Comparison of ENCODE assay signal across 8 cellular contexts in the genomic region with DNA sequence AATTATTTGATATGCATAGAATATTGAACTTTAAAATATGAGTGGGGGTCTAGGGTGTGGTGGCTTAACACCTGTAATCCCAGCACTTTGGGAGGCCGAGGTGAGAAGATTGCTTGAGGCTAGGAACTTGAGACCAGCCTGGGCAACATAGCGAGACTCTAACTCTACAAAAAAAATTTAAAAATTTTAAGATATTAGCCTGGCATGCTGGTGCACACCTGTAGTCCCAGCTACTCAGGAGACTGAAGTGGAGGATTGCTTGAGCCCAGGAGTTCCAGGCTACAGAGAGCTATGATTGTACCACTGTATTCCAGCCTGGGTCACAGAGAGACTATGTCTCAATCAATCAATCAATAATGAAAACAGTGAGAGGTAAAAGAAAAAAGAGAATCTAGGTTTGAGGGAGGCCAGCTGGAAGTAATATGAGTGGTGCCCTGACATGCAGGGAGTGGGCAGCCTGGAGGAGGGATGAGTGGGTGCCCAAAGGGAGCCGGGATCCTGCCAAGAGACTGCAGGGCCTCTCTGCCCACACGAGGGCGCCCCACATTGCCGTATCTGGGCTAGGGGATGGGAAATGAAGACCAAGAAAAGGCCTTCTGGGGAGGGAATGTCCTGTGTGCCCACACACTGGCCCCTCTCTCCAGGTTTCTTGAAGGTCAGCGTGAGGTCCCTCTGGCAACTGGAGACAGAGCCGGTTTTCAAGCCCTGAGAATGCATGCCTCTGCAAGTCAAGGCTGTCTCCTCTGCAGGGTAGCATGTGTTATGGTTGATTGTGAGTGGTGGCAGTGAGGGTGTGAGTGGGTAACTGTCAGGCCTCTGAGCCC.
A peak's percentile ranks its signal among the peaks of the same experiment; 100 is the strongest.
DNase-seq lines count a peak whose midpoint lies in the region; ATAC-seq and TF ChIP-seq lines count a peak whose summit lies in the region.

No MANE protein-coding gene starts in this region.

- peaks cover 27% of the 10 kb centered on the region for H3K27me3 Mint-ChIP-seq in activated CD8-positive, alpha-beta memory T cell treated with anti-CD3 and anti-CD28 coated beads, Interleukin-2, amount 10 ng/mL, durations not matched to agents 7 days and 5 days

- H3K9me3 ChIP-seq in mucosa of descending colon, result no peaks in the 10 kb centered on the region

- DNase-seq in G401 (ENCODE audit: low spot score) (peak; percentile 74), NCI-H82 treated with DMSO at 0.1 percent for 48 hours (lab: John Stamatoyannopoulos, UW; ENCODE audit: unreplicated experiment) (peak; percentile 39), epidermal melanocyte (ENCODE audit: insufficient read length, low spot score) (peak; percentile 83), mucosa of descending colon (peak; percentile 67 to 92 (median 89))
- peak; percentile 75 for DNase-seq in activated CD8-positive, alpha-beta memory T cell treated with anti-CD3 and anti-CD28 coated beads, Interleukin-2, amount 10 ng/mL, durations not matched to agents 7 days and 5 days
- peak; percentile 21 to 33 for DNase-seq in stimulated activated CD8-positive, alpha-beta memory T cell treated with anti-CD3 and anti-CD28 coated beads, Interleukin-4, amount 100 ng/mL, for 4 hours (ENCODE audit: low read depth in 2 of 2, low spot score in 1 of 2)

- intact Hi-C loops in mucosa of descending colon (cut with DNase I, micrococcal nuclease), result no loop called here

- no peaks in the 10 kb centered on the region for H3K36me3 ChIP-seq in mucosa of descending colon (ENCODE audit: low read depth)

- H3K36me3 Mint-ChIP-seq in activated CD8-positive, alpha-beta memory T cell treated with anti-CD3 and anti-CD28 coated beads, Interleukin-2, amount 10 ng/mL, durations not matched to agents 7 days and 5 days, result no peaks in the 10 kb centered on the region

- H3K4me1 ChIP-seq in mucosa of descending colon (ENCODE audit: low read depth), result peaks cover 6% of the 10 kb centered on the region

- peak; percentile 83 for TF ChIP-seq CTCF in mucosa of descending colon (IDR thresholded peaks at IDR 0.05)

- H3K4me3 Mint-ChIP-seq in activated CD8-positive, alpha-beta memory T cell treated with anti-CD3 and anti-CD28 coated beads, Interleukin-2, amount 10 ng/mL, durations not matched to agents 7 days and 5 days, result no peak overlapping the region

- in situ Hi-C loops in G401 (cut with HindIII; ENCODE audit: low sequenced_read_pairs), result no loop called here

- H3K27ac Mint-ChIP-seq in activated CD8-positive, alpha-beta memory T cell treated with anti-CD3 and anti-CD28 coated beads, Interleukin-2, amount 10 ng/mL, durations not matched to agents 7 days and 5 days, result no peak overlapping the region

- ATAC-seq in HG03108 (IDR thresholded peaks at IDR 0.05; ENCODE audit: unreplicated experiment) (peak; percentile 66), mucosa of descending colon (peak; percentile 96), HG03378 (IDR thresholded peaks at IDR 0.05; ENCODE audit: unreplicated experiment) (no peak)
- peak; percentile 80 for ATAC-seq in activated CD8-positive, alpha-beta memory T cell treated with anti-CD3 and anti-CD28 coated beads, Interleukin-2, amount 10 ng/mL, durations not matched to agents 7 days and 5 days

- no peaks in the 10 kb centered on the region for H3K9me3 Mint-ChIP-seq in activated CD8-positive, alpha-beta memory T cell treated with anti-CD3 and anti-CD28 coated beads, Interleukin-2, amount 10 ng/mL, durations not matched to agents 7 days and 5 days (ENCODE audit: low read depth)

- CTCF ChIA-PET in activated CD8-positive, alpha-beta memory T cell treated with anti-CD3 and anti-CD28 coated beads, Interleukin-2, amount 10 ng/mL, durations not matched to agents 7 days and 5 days (lab: Charles Lee), result interaction anchor here (0.7 to 13.6 kb wide), 7 partner anchors 10 to 264 kb away, joined by 3 to 219 read pairs (median 5); partner anchors contain the start of genes LRIG2 and PPM1J

- H3K4me1 Mint-ChIP-seq in activated CD8-positive, alpha-beta memory T cell treated with anti-CD3 and anti-CD28 coated beads, Interleukin-2, amount 10 ng/mL, durations not matched to agents 7 days and 5 days, result no peaks in the 10 kb centered on the region

- no peak overlapping the region for H3K4me3 ChIP-seq in mucosa of descending colon

Comparison
In these comparisons a context has a peak if more than half of its experiments do, and no peak if none do; other contexts are left out.
1. DNase-seq: peak in every context shown above with its lines; median percentile 89 in mucosa of descending colon; 83 in epidermal melanocyte; 75 in activated CD8-positive, alpha-beta memory T cell treated with anti-CD3 and anti-CD28 coated beads, Interleukin-2, amount 10 ng/mL, durations not matched to agents 7 days and 5 days; 74 in G401; 39 in NCI-H82 treated with DMSO at 0.1 percent for 48 hours; 27 in stimulated activated CD8-positive, alpha-beta memory T cell treated with anti-CD3 and anti-CD28 coated beads, Interleukin-4, amount 100 ng/mL, for 4 hours.